In genomic region chr2:47172156-47172921, GRCh38 we compare ENCODE assay signal across 2 cellular contexts.
A peak's percentile ranks its signal among the peaks of the same experiment; 100 is the strongest.
TF ChIP-seq lines count a peak whose summit lies in the region.

No MANE protein-coding gene starts in this region.

TF ChIP-seq in A549, 52 proteins besides CTCF, POLR2A, EP300 and RAD21 (continued from another document and continues in another):
- TF ChIP-seq REST (IDR thresholded peaks at IDR 0.05) (no peak), RFX5 (IDR thresholded peaks at IDR 0.05) (no peak), TP53 (CRISPR knock-in tag; IDR thresholded peaks at IDR 0.05) (no peak), HMGXB4 (CRISPR knock-in tag; IDR thresholded peaks at IDR 0.05; ENCODE audit: borderline replicate concordance) (no peak), ZNF302 (CRISPR knock-in tag; IDR thresholded peaks at IDR 0.05) (no peak), ZFP36 (IDR thresholded peaks at IDR 0.05; ENCODE audit: borderline replicate concordance, partially characterized antibody) (no peak), CBX8 (IDR thresholded peaks at IDR 0.05) (no peak), USF2 (IDR thresholded peaks at IDR 0.05) (no peak), NR3C1 (IDR thresholded peaks at IDR 0.05) (no peak), HES2 (IDR thresholded peaks at IDR 0.05) (no peak), SMC3 (IDR thresholded peaks at IDR 0.05) (0 out of 3 replicates have a peak, but pooled peaks have one; percentile 3), HOXB13 (CRISPR knock-in tag; IDR thresholded peaks at IDR 0.05; ENCODE audit: low read depth) (no peak), BHLHE40 (IDR thresholded peaks at IDR 0.05; ENCODE audit: low read depth, low read length) (no peak), PHF8 (IDR thresholded peaks at IDR 0.05; ENCODE audit: borderline replicate concordance, low read depth) (no peak), CHD4 (IDR thresholded peaks at IDR 0.05; ENCODE audit: borderline replicate concordance) (no peak), ESRRA (IDR thresholded peaks at IDR 0.05; ENCODE audit: borderline replicate concordance, low read length) (peak; percentile 69; the same call in 1 of the 2 replicates), ELK1 (IDR thresholded peaks at IDR 0.05; ENCODE audit: low read depth, low read length) (no peak), SREBF2 (IDR thresholded peaks at IDR 0.05) (no peak), JUN (IDR thresholded peaks at IDR 0.05) (peak in 1 of 2 experiments; percentile 28; a peak in 3 of 5 replicates), ZC3H11A (IDR thresholded peaks at IDR 0.05) (no peak), HDAC2 (IDR thresholded peaks at IDR 0.05) (no peak), FOSL2 (IDR thresholded peaks at IDR 0.05) (no peak), FOSL2 (CRISPR knock-in tag; IDR thresholded peaks at IDR 0.05) (peak; percentile 57), BCL3 (IDR thresholded peaks at IDR 0.05) (no peak), RARB (CRISPR knock-in tag; IDR thresholded peaks at IDR 0.05) (no peak), CEBPB (IDR thresholded peaks at IDR 0.05) (no peak), RCOR1 (IDR thresholded peaks at IDR 0.05; ENCODE audit: low read depth, low read length) (no peak), GATA3 (IDR thresholded peaks at IDR 0.05; ENCODE audit: borderline replicate concordance) (no peak; the same call in 1 of the 2 replicates)

TF ChIP-seq in GM23338, 12 proteins besides CTCF, POLR2A, EP300 and RAD21 (continued from another document):
- TF ChIP-seq ZNF462 (CRISPR knock-in tag; IDR thresholded peaks at IDR 0.05) (no peak), CREB1 (CRISPR knock-in tag; IDR thresholded peaks at IDR 0.05; ENCODE audit: low read depth) (no peak), REST (IDR thresholded peaks at IDR 0.05; ENCODE audit: unreplicated experiment) (no peak), NANOG (IDR thresholded peaks at IDR 0.05; ENCODE audit: borderline replicate concordance) (no peak), POLR2AphosphoS5 (IDR thresholded peaks at IDR 0.05; ENCODE audit: low read depth) (no peak), EZH2 (IDR thresholded peaks at IDR 0.05; ENCODE audit: low read depth, unreplicated experiment) (no peak), ZNF331 (CRISPR knock-in tag; IDR thresholded peaks at IDR 0.05; ENCODE audit: low read depth) (no peak), JUNB (IDR thresholded peaks at IDR 0.05; ENCODE audit: unreplicated experiment) (no peak), EZH2phosphoT487 (IDR thresholded peaks at IDR 0.05; ENCODE audit: unreplicated experiment) (no peak), ETS1 (IDR thresholded peaks at IDR 0.05) (no peak)
